8 cellular contexts compared by ENCODE assay signal in genomic region chr17:32143525-32143865, GRCh38. TPM values are rescaled to one million over a fixed set of nuclear protein-coding genes. Genes with fewer than 3 reads are reported as not detected.
DNase-seq lines count a peak whose midpoint lies in the region; ATAC-seq, FAIRE-seq and TF ChIP-seq lines count a peak whose summit lies in the region.

No MANE protein-coding gene starts in this region.

- H3K36me3 Mint-ChIP-seq in Calu3 (ENCODE audit: insufficient read depth, unreplicated experiment): peaks cover 18% of the 10 kb centered on the region
- peaks cover 4% of the 10 kb centered on the region for H3K36me3 Mint-ChIP-seq in endodermal cell (ENCODE audit: low read depth)

- H3K27ac ChIP-seq in endodermal cell (ENCODE audit: low read depth, low read length): no peak overlapping the region
- H3K27ac ChIP-seq in pancreas: peak overlapping the region in 2 of 4 donors; percentile 94 to 96

- H3K9ac ChIP-seq in endodermal cell (ENCODE audit: extremely low read depth, low read length, poor library complexity, severe bottlenecking): peak overlapping the region; percentile 82

- H3K9me3 ChIP-seq in endodermal cell (ENCODE audit: control insufficient read depth, low read length) (no peaks in the 10 kb centered on the region), pancreas (no peaks in the 10 kb centered on the region)

- peaks cover 6% of the 10 kb centered on the region for H3K36me3 ChIP-seq in endodermal cell (ENCODE audit: control insufficient read depth, insufficient read depth, low read length)
- H3K36me3 ChIP-seq in pancreas: no peaks in the 10 kb centered on the region

- 61 to 66% methylated on average over 5 to 6 of the region's 6 CpGs for WGBS in endodermal cell (ENCODE audit: insufficient coverage in 1 of 2, insufficient read length in 1 of 2), 2 experiments
- WGBS in pancreas, 2 donors: 7% methylated on average over 6 of the region's 6 CpGs

- H3K27ac Mint-ChIP-seq in Calu3 (ENCODE audit: unreplicated experiment) (no peak overlapping the region), endodermal cell (no peak overlapping the region)

- TF ChIP-seq CTCF in Calu3 (IDR thresholded peaks at IDR 0.05; ENCODE audit: unreplicated experiment) (no peak), endodermal cell (conservative IDR thresholded peaks at IDR 0.05) (no peak), pancreas (IDR thresholded peaks at IDR 0.05) (no peak)

- no peak for DNase-seq in Calu3
- DNase-seq in OCI-M1 (lab: John Stamatoyannopoulos, UW): peak; percentile 55
- no peak for DNase-seq in endodermal cell
- DNase-seq in pancreas: no peak
- DNase-seq in putamen (ENCODE audit: low spot score): no peak
- DNase-seq in frontal cortex (ENCODE audit: low spot score in 2 of 2): no peak
- no peak for DNase-seq in H4 (ENCODE audit: low spot score)
- DNase-seq in left colon: no peak

- H3K4me1 ChIP-seq in endodermal cell (ENCODE audit: control insufficient read depth, insufficient read depth, low read length) (no peaks in the 10 kb centered on the region), pancreas (peaks cover 15 to 32% (median 30%) of the 10 kb centered on the region in 3 donors)

- BruUV-seq in Calu3 (replicated peaks; lab: Mats Ljungman, UMichigan): TSS peak; percentile 45

- CTCF ChIA-PET in Calu3 (lab: Charles Lee): interaction anchor here (0.5 kb wide), 1 partner anchor 16 kb away, joined by 3 read pairs; no protein-coding TSS in a partner anchor

- peak overlapping the region; percentile 97 for H3K4me3 ChIP-seq in endodermal cell (ENCODE audit: low read length)
- peak overlapping the region in 3 of 4 donors; percentile 63 to 84 (median 82) for H3K4me3 ChIP-seq in pancreas

- ATAC-seq in pancreas (no peak), left colon (no peak)

- no peaks in the 10 kb centered on the region for H3K4me1 Mint-ChIP-seq in Calu3 (ENCODE audit: low read depth, unreplicated experiment)
- peaks cover 16% of the 10 kb centered on the region for H3K4me1 Mint-ChIP-seq in endodermal cell

- H3K27me3 Mint-ChIP-seq in Calu3 (ENCODE audit: unreplicated experiment): no peaks in the 10 kb centered on the region
- no peaks in the 10 kb centered on the region for H3K27me3 Mint-ChIP-seq in endodermal cell (ENCODE audit: insufficient read depth)

- H3K4me3 Mint-ChIP-seq in Calu3 (ENCODE audit: low read depth, unreplicated experiment) (peak overlapping the region; percentile 97), endodermal cell (peak overlapping the region; percentile 98)

- H3K9me3 Mint-ChIP-seq in Calu3 (ENCODE audit: low read depth, unreplicated experiment) (no peaks in the 10 kb centered on the region), endodermal cell (no peaks in the 10 kb centered on the region)

- FAIRE-seq in pancreas (lab: Jason Lieb, UNC) (no peak), frontal cortex (lab: Jason Lieb, UNC) (no peak)

- intact Hi-C loops in Calu3 (cut with micrococcal nuclease; ENCODE audit: unreplicated experiment) (no loop called here), pancreas (cut with DNase I) (no loop called here), left colon (cut with DNase I, micrococcal nuclease) (no loop called here)

- H3K27me3 ChIP-seq in endodermal cell (ENCODE audit: control insufficient read depth, insufficient read depth, low read length, poor library complexity, severe bottlenecking) (no peaks in the 10 kb centered on the region), pancreas (no peaks in the 10 kb centered on the region)

RNA-seq across cellular contexts. Expression of gene RHOT1, which starts 1.2 kb away (rescaled TPM):
- total RNA-seq in Calu3 (2022) (23.0 TPM in 2 replicates), endodermal cell (10 to 100 TPM; 30.0 to 35.7 TPM), pancreas (10 to 100 TPM; 11.6 to 19.2 (median 14.4) TPM), frontal cortex (156 TPM), left colon (10 to 100 TPM; 23.0 to 23.1 TPM)
- 47.5 TPM for polyA plus RNA-seq in endodermal cell (2013, experiment 1 of 2)
- 44.7 TPM for polyA plus RNA-seq in endodermal cell (2013, experiment 2 of 2)
- 10 to 100 TPM; 22.8 to 26.7 TPM for polyA plus RNA-seq in pancreas
- 29.9 and 36.2 TPM in 2 replicates for total RNA-seq in H4 (2014; rRNA removed; shearing (Covaris generic))
